In the genomic region with DNA sequence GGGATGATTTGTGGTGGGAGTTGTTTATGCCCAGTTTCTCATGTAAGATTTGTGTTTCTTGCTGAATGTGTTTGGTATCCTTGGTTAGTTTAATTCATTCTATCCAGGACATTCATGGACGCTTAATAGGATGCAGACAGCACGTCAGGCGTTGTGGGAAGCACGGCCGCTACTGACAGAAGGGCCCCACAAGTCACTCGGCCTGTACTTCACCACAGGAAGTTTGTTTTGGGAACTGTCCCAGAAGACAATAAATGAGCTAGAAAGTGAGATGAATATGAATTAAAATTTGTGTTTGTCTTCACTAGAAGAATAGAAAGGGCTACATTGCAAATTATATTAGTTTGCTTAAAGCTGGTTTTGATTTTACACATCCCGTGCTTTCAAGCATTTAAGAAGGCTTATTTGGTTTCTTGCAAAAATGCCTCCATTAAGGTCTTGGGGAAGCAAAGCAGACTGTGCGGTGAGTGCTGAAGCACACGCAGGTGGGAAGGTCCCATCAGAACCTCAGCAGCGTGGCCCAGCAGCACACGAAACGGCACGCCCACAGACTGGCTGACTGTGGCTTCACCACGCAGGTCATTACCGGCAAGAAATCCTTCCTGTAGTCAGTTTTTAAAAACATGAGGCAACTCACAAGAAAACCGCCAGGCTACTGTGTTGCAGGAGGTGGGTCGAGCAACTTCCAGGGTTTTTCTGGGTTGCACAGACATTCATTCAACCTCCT, we compare ENCODE assay signal across 14 cellular contexts.
DNase-seq lines count a peak whose midpoint lies in the region; ATAC-seq and TF ChIP-seq lines count a peak whose summit lies in the region.
"Had no signal": no experiment of that assay in that cellular context is flagged by ENCODE, and none has a peak within 500 bp of the region (broad histone marks: within the 10 kb centered on the region; RNA-seq: fewer than 3 reads in every experiment).

No MANE protein-coding gene starts in this region.

- DNase-seq in NCI-H2029 (lab: John Stamatoyannopoulos, UW) (peak; percentile 21), NCI-H2029 treated with DMSO at 0.1 percent for 48 hours (lab: John Stamatoyannopoulos, UW) (no peak), HL-60 (ENCODE audit: low read depth in 1 of 2, low spot score in 1 of 2) (peak in 1 of 2 experiments; percentile 18), foreskin keratinocyte (no peak), foreskin melanocyte (no peak), HEK293T (ENCODE audit: extremely low spot score) (no peak)
- DNase-seq in activated naive CD8-positive, alpha-beta T cell treated with anti-CD3 and anti-CD28 coated beads for 36 hours: peak; percentile 21
- peak in 3 of 10 donors; percentile 9 to 31 (median 18) for DNase-seq in naive thymus-derived CD8-positive, alpha-beta T cell
- DNase-seq: hippocampal formation, NCI-H446, upper lobe of left lung had no signal

- no peak overlapping the region for H3K27ac Mint-ChIP-seq in activated naive CD8-positive, alpha-beta T cell treated with anti-CD3 and anti-CD28 coated beads for 36 hours
- peak overlapping the region in 3 of 10 donors; percentile 32 to 83 (median 39) for H3K27ac Mint-ChIP-seq in naive thymus-derived CD8-positive, alpha-beta T cell
- H3K27ac Mint-ChIP-seq: dendritic cell treated with granulocyte-macrophage colony-stimulating factor and Interleukin-4, amounts not matched to agents 40 ng/mL and 50 ng/mL, for 4 days; natural killer cell treated with Interleukin-12 subunit alpha and Interleukin-12 subunit beta and Interleukin-15 and Interleukin-18, amount 100 ng/mL, for 72 hours had no signal

- H3K27me3 ChIP-seq in HL-60 (ENCODE audit: insufficient read depth, poor library complexity, severe bottlenecking) (no peaks in the 10 kb centered on the region), foreskin keratinocyte (no peaks in the 10 kb centered on the region)
- H3K27me3 ChIP-seq: upper lobe of left lung had no signal

- no peaks in the 10 kb centered on the region for H3K36me3 Mint-ChIP-seq in activated naive CD8-positive, alpha-beta T cell treated with anti-CD3 and anti-CD28 coated beads for 36 hours
- H3K36me3 Mint-ChIP-seq in naive thymus-derived CD8-positive, alpha-beta T cell: no peaks in the 10 kb centered on the region
- H3K36me3 Mint-ChIP-seq: natural killer cell treated with Interleukin-12 subunit alpha and Interleukin-12 subunit beta and Interleukin-15 and Interleukin-18, amount 100 ng/mL, for 72 hours had no signal

- ATAC-seq in naive thymus-derived CD8-positive, alpha-beta T cell: peak; percentile 65 to 74
- no peak for ATAC-seq in foreskin keratinocyte
- ATAC-seq: A549 had no signal

- no peak overlapping the region for H3K4me3 ChIP-seq in HL-60 (replicated peaks; ENCODE audit: insufficient read depth, low read length)
- H3K4me3 ChIP-seq: A549, upper lobe of left lung had no signal

- TF ChIP-seq CTCF in HL-60 (IDR thresholded peaks at IDR 0.05; ENCODE audit: insufficient read depth, low read length) (no peak), foreskin keratinocyte (conservative IDR thresholded peaks at IDR 0.05) (no peak)

- no peaks in the 10 kb centered on the region for H3K4me1 ChIP-seq in foreskin keratinocyte
- H3K4me1 ChIP-seq: A549 had no signal

- POLR2A ChIA-PET in naive thymus-derived CD8-positive, alpha-beta T cell (lab: Charles Lee): no interaction called here
- POLR2A ChIA-PET in HEK293T (lab: Yijun Ruan, JAX): no interaction called here

- H3K27ac ChIP-seq in HL-60 (replicated peaks) (peak overlapping the region; percentile 38), foreskin keratinocyte (no peak overlapping the region)
- H3K27ac ChIP-seq: A549, upper lobe of left lung had no signal

- peaks cover 4% of the 10 kb centered on the region for H3K27me3 Mint-ChIP-seq in activated naive CD8-positive, alpha-beta T cell treated with anti-CD3 and anti-CD28 coated beads for 36 hours
- H3K27me3 Mint-ChIP-seq in naive thymus-derived CD8-positive, alpha-beta T cell: peaks cover 0 to 4% (median 0%) of the 10 kb centered on the region in 5 donors
- H3K27me3 Mint-ChIP-seq: dendritic cell treated with granulocyte-macrophage colony-stimulating factor and Interleukin-4, amounts not matched to agents 40 ng/mL and 50 ng/mL, for 4 days; natural killer cell treated with Interleukin-12 subunit alpha and Interleukin-12 subunit beta and Interleukin-15 and Interleukin-18, amount 100 ng/mL, for 72 hours had no signal

- H3K4me3 Mint-ChIP-seq in activated naive CD8-positive, alpha-beta T cell treated with anti-CD3 and anti-CD28 coated beads for 36 hours: no peak overlapping the region
- peak overlapping the region in 5 of 10 donors; percentile 5 to 59 (median 31) for H3K4me3 Mint-ChIP-seq in naive thymus-derived CD8-positive, alpha-beta T cell
- H3K4me3 Mint-ChIP-seq: dendritic cell treated with granulocyte-macrophage colony-stimulating factor and Interleukin-4, amounts not matched to agents 40 ng/mL and 50 ng/mL, for 4 days; natural killer cell treated with Interleukin-12 subunit alpha and Interleukin-12 subunit beta and Interleukin-15 and Interleukin-18, amount 100 ng/mL, for 72 hours had no signal

- CTCF ChIA-PET in HEK293T (lab: Yijun Ruan, JAX): no interaction called here

- no peaks in the 10 kb centered on the region for H3K9me3 Mint-ChIP-seq in activated naive CD8-positive, alpha-beta T cell treated with anti-CD3 and anti-CD28 coated beads for 36 hours
- no peaks in the 10 kb centered on the region for H3K9me3 Mint-ChIP-seq in naive thymus-derived CD8-positive, alpha-beta T cell
- H3K9me3 Mint-ChIP-seq: dendritic cell treated with granulocyte-macrophage colony-stimulating factor and Interleukin-4, amounts not matched to agents 40 ng/mL and 50 ng/mL, for 4 days; natural killer cell treated with Interleukin-12 subunit alpha and Interleukin-12 subunit beta and Interleukin-15 and Interleukin-18, amount 100 ng/mL, for 72 hours had no signal

- H3K4me1 Mint-ChIP-seq in activated naive CD8-positive, alpha-beta T cell treated with anti-CD3 and anti-CD28 coated beads for 36 hours: peaks cover 19% of the 10 kb centered on the region
- H3K4me1 Mint-ChIP-seq in naive thymus-derived CD8-positive, alpha-beta T cell: peaks cover 10 to 39% (median 36%) of the 10 kb centered on the region in 4 donors

TF ChIP-seq in HEK293T, 16 proteins besides CTCF, POLR2A, EP300 and RAD21:
- TF ChIP-seq NFRKB (IDR thresholded peaks at IDR 0.05): no peak
- TF ChIP-seq FOXK2 (IDR thresholded peaks at IDR 0.05): no peak
- TF ChIP-seq BHLHE40 (IDR thresholded peaks at IDR 0.05; ENCODE audit: borderline replicate concordance): no peak
- TF ChIP-seq PKNOX1 (IDR thresholded peaks at IDR 0.05): no peak
- TF ChIP-seq CTBP1 (IDR thresholded peaks at IDR 0.05; ENCODE audit: borderline replicate concordance): no peak
- TF ChIP-seq TARDBP (IDR thresholded peaks at IDR 0.05): no peak
- TF ChIP-seq SUZ12 (IDR thresholded peaks at IDR 0.05): no peak
- no peak for TF ChIP-seq LEF1 (IDR thresholded peaks at IDR 0.05; ENCODE audit: borderline replicate concordance)
- no peak for TF ChIP-seq ARNT (IDR thresholded peaks at IDR 0.05)
- no peak for TF ChIP-seq FOXA1 (IDR thresholded peaks at IDR 0.05)
- TF ChIP-seq ZNF384 (IDR thresholded peaks at IDR 0.05): no peak
- TF ChIP-seq ELF4 (IDR thresholded peaks at IDR 0.05): no peak
- TF ChIP-seq SP1 (IDR thresholded peaks at IDR 0.05): no peak
- TF ChIP-seq FOXM1 (IDR thresholded peaks at IDR 0.05; ENCODE audit: borderline replicate concordance): no peak
- no peak for TF ChIP-seq L3MBTL2 (conservative IDR thresholded peaks at IDR 0.05)
- no peak for TF ChIP-seq HDGF (IDR thresholded peaks at IDR 0.05; ENCODE audit: borderline replicate concordance)

Comparison
In these comparisons a context has a peak if more than half of its experiments do, and no peak if none do; other contexts are left out.
1. DNase-seq: peak in NCI-H2029 (single experiment) and activated naive CD8-positive, alpha-beta T cell treated with anti-CD3 and anti-CD28 coated beads for 36 hours (single experiment); none in NCI-H2029 treated with DMSO at 0.1 percent for 48 hours (single experiment), foreskin keratinocyte (0 of 2), foreskin melanocyte (single experiment) and HEK293T (single experiment).